ENCODE assay signal across 11 cellular contexts in the genomic region with DNA sequence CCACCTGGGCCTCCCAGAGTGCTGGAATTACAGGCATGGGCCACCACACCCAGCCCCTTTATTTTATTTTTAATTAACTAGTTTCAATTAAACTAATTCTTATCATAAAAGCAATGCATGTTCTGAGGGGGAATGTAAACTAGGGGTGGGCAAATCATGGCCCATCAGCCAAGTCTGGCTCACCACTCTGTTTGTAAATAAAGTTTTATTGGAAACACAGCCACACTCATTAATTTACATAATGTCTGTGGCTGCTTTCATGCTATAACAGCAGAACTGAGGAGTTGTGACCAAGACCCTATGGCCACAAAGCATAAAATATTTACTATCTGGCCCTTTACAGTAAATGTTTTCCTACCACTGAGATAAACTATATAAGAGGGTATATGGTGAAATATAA.
"Had no signal": no experiment of that assay in that cellular context is flagged by ENCODE, and none has a peak within 500 bp of the region (broad histone marks: within the 10 kb centered on the region; RNA-seq: fewer than 3 reads in every experiment).

No MANE protein-coding gene starts in this region.

- H3K4me3 ChIP-seq: GM23248, GM23338, HAP-1 had no signal

- H3K9ac ChIP-seq: GM23248 had no signal

- ATAC-seq: GM23338, HCT116 had no signal

- FAIRE-seq: H1, H54 had no signal

- H3K4me1 Mint-ChIP-seq: GM23338, H9 had no signal

- H3K4me1 ChIP-seq: HAP-1 had no signal

- DNase-seq: GM23248, GOT3, H7, H9, HCEC 1CT, HFFc6 had no signal

- H2AFZ ChIP-seq: GM23248, GM23338 had no signal

- H3K9me3 Mint-ChIP-seq: GM23338, H9, HFFc6 had no signal

- H3K27ac Mint-ChIP-seq: GM23338, H9, HFFc6 had no signal

- H3K4me3 Mint-ChIP-seq: GM23338, H9, HFFc6 had no signal

- H3K9me3 ChIP-seq: HAP-1 had no signal

- H3K4me2 ChIP-seq: GM23338 had no signal
